8 cellular contexts compared by ENCODE assay signal in the genomic region with DNA sequence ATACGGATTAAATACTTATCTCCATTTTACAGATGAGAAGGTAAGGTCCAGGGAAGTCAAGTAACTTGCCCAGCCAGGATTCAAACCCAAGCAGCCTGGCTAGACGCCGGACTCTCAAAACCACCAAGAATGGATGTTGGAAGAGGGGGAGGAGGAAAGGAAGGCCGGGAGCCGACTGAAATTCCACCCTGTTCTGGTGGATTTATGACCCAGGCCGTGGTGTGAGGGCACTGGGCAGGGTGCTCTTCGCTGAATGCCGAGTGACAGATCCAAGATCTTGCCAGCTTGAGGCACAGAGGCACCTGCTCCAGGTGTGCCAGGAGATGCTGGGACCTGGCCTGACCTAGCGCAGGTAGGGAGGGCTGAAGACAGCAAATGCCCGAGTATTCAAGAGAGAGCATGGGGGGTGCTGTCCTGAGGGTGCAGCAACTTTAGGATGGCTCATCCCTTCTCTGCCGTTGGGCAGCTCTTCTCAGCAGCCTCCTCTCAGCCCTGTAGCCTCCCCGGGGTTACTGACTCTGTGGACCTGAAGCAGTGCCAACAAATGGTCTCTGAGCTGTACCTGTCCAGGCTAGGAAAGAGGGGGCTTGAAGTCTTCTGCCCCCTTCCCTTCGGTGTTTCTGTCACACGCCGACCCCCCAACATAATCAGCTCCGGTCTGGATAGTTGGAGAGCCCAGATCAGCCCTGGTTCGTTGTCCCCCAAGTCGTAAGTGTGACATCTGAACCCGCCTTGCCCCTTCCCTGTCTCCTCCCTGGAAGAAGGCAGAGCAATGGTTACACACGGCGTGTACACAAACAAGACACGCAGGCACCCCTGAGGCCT. TPM values are rescaled to one million over a fixed set of nuclear protein-coding genes. Genes with fewer than 3 reads are reported as not detected.
DNase-seq lines count a peak whose midpoint lies in the region; ATAC-seq lines count a peak whose summit lies in the region.

No MANE protein-coding gene starts in this region.

- peaks cover 10% of the 10 kb centered on the region for H3K4me1 Mint-ChIP-seq in dendritic cell treated with granulocyte-macrophage colony-stimulating factor and Interleukin-4, amounts not matched to agents 40 ng/mL and 50 ng/mL, for 4 days (ENCODE audit: low read depth)
- H3K4me1 Mint-ChIP-seq in naive thymus-derived CD8-positive, alpha-beta T cell: peaks cover 0 to 7% (median 5%) of the 10 kb centered on the region in 4 donors

- H3K9me3 ChIP-seq in HUES64 (ENCODE audit: insufficient read depth, low read depth, low read length): no peaks in the 10 kb centered on the region

- H3K27ac Mint-ChIP-seq in dendritic cell treated with granulocyte-macrophage colony-stimulating factor and Interleukin-4, amounts not matched to agents 40 ng/mL and 50 ng/mL, for 4 days: no peak overlapping the region
- H3K27ac Mint-ChIP-seq in naive thymus-derived CD8-positive, alpha-beta T cell: peak overlapping the region in 5 of 10 donors; percentile 14 to 61 (median 35)

- no peaks in the 10 kb centered on the region for H3K36me3 Mint-ChIP-seq in dendritic cell treated with granulocyte-macrophage colony-stimulating factor and Interleukin-4, amounts not matched to agents 40 ng/mL and 50 ng/mL, for 4 days (ENCODE audit: low read depth)
- peaks cover 0 to 2% (median 0%) of the 10 kb centered on the region in 3 donors for H3K36me3 Mint-ChIP-seq in naive thymus-derived CD8-positive, alpha-beta T cell

- intact Hi-C loops in dendritic cell treated with granulocyte-macrophage colony-stimulating factor and Interleukin-4, amounts not matched to agents 40 ng/mL and 50 ng/mL, for 4 days (cut with micrococcal nuclease): loop anchor here (10.0 kb wide), 1 partner anchor 178 kb away; the partner anchor contains the start of gene HPS1

- peak overlapping the region; percentile 73 for H3K4me3 Mint-ChIP-seq in dendritic cell treated with granulocyte-macrophage colony-stimulating factor and Interleukin-4, amounts not matched to agents 40 ng/mL and 50 ng/mL, for 4 days
- peak overlapping the region; percentile 58 to 87 (median 73) for H3K4me3 Mint-ChIP-seq in naive thymus-derived CD8-positive, alpha-beta T cell

- H3K9ac ChIP-seq in HUES64 (ENCODE audit: low read depth, low read length): no peak overlapping the region

- peaks cover 7% of the 10 kb centered on the region for H3K27me3 ChIP-seq in HUES64 (ENCODE audit: insufficient read depth, low read length)

- no peak overlapping the region for H3K27ac ChIP-seq in HUES64 (ENCODE audit: low read depth, low read length)

- peak overlapping the region; percentile 41 for H3K4me3 ChIP-seq in HUES64 (ENCODE audit: low read length)

- POLR2A ChIA-PET in naive thymus-derived CD8-positive, alpha-beta T cell (lab: Charles Lee): no interaction called here

- no peaks in the 10 kb centered on the region for H3K36me3 ChIP-seq in HUES64 (ENCODE audit: insufficient read depth, low read length)

- in situ Hi-C loops in ACHN (cut with HindIII; ENCODE audit: low pct_ligation_motif_present, low pct_unique_long_range_greater_than_20kb, low sequenced_read_pairs): no loop called here

- peaks cover 20% of the 10 kb centered on the region; the same call in 1 of the 2 replicates for H3K4me1 ChIP-seq in HUES64 (ENCODE audit: insufficient read depth, low read length)

- ATAC-seq in naive thymus-derived CD8-positive, alpha-beta T cell: no peak
- ATAC-seq in GM21381 (IDR thresholded peaks at IDR 0.05; ENCODE audit: unreplicated experiment) (no peak), GM19023 (IDR thresholded peaks at IDR 0.05; ENCODE audit: unreplicated experiment) (no peak)

- DNase-seq in ACHN (peak; percentile 48), dedifferentiated amniotic fluid mesenchymal stem cell (ENCODE audit: extremely low spot score) (no peak)
- no peak for DNase-seq in naive thymus-derived CD8-positive, alpha-beta T cell
- no peak for DNase-seq in stimulated activated naive CD4-positive, alpha-beta T cell treated with Interleukin-2 at 50 U/mL for 16 hours (lab: John Stamatoyannopoulos, UW)

- H3K27me3 Mint-ChIP-seq in dendritic cell treated with granulocyte-macrophage colony-stimulating factor and Interleukin-4, amounts not matched to agents 40 ng/mL and 50 ng/mL, for 4 days: peaks cover 62% of the 10 kb centered on the region
- peaks cover 12 to 45% (median 13%) of the 10 kb centered on the region in 5 donors for H3K27me3 Mint-ChIP-seq in naive thymus-derived CD8-positive, alpha-beta T cell

- H3K9me3 Mint-ChIP-seq in dendritic cell treated with granulocyte-macrophage colony-stimulating factor and Interleukin-4, amounts not matched to agents 40 ng/mL and 50 ng/mL, for 4 days: no peaks in the 10 kb centered on the region
- no peaks in the 10 kb centered on the region for H3K9me3 Mint-ChIP-seq in naive thymus-derived CD8-positive, alpha-beta T cell

- WGBS in HUES64: 81% methylated on average over 21 of the region's 22 CpGs

RNA-seq across cellular contexts. Expression of gene LOXL4, which starts 0.7 kb away (rescaled TPM):
- polyA plus RNA-seq in HUES64 (2013, experiment 1 of 2): 0.55 TPM
- polyA plus RNA-seq in HUES64 (2013, experiment 2 of 2): 1.3 TPM
- total RNA-seq in naive thymus-derived CD8-positive, alpha-beta T cell: not detected
- under 1 TPM in 1 of 3 donors, not detected in 2; 0.12 TPM for polyA plus RNA-seq in naive thymus-derived CD8-positive, alpha-beta T cell
